16 cellular contexts compared by ENCODE assay signal in genomic region chr1:145707183-145707867, GRCh38. TPM values are rescaled to one million over a fixed set of nuclear protein-coding genes. Genes with fewer than 3 reads are reported as not detected.
A peak's percentile ranks its signal among the peaks of the same experiment; 100 is the strongest.
DNase-seq lines count a peak whose midpoint lies in the region; ATAC-seq and TF ChIP-seq lines count a peak whose summit lies in the region.
"Had no signal": no experiment of that assay in that cellular context is flagged by ENCODE, and none has a peak within 500 bp of the region (broad histone marks: within the 10 kb centered on the region; RNA-seq: fewer than 3 reads in every experiment).

Gene PDZK1 (minus strand): TSS chr1:145707368. CDS start chr1:145688021, 19,347 bp downstream.

- no peak within 1 kb of the TSS for H3K4me2 ChIP-seq in mesenchymal stem cell (ENCODE audit: low read length, poor library complexity, severe bottlenecking)

- H3K4me3 Mint-ChIP-seq in Caco-2 (ENCODE audit: unreplicated experiment) = peak within 1 kb of the TSS; percentile 60
- H3K4me3 Mint-ChIP-seq: activated T-cell treated with anti-CD3 and anti-CD28 coated beads, Interleukin-2, amount 50 U/mL, for 24 hours had no signal

- H3K9ac ChIP-seq in mesenchymal stem cell (ENCODE audit: low read length) = no peak within 1 kb of the TSS

- H3K4ac ChIP-seq in mesenchymal stem cell (ENCODE audit: low read depth in 1 of 2, low read length in 2 of 2) = no peak within 1 kb of the TSS

- H3K4me1 ChIP-seq in Caco-2 = peaks cover 66% of the 10 kb centered on the region
- H3K4me1 ChIP-seq in mesenchymal stem cell (ENCODE audit: control insufficient read depth, insufficient read depth, low read depth, low read length) = peaks cover 23% of the 10 kb centered on the region
- H3K4me1 ChIP-seq: right atrium auricular region, uterus had no signal

- 77% methylated on average over 9 of the region's 9 CpGs for WGBS in mesenchymal stem cell

- no peak within 1 kb of the TSS for H2BK5ac ChIP-seq in mesenchymal stem cell (ENCODE audit: low read depth, low read length, poor library complexity, severe bottlenecking)

- TF ChIP-seq CTCF in Caco-2 (IDR thresholded peaks at IDR 0.05; ENCODE audit: insufficient read depth in 1 of 2, low read depth in 1 of 2, low read length in 1 of 2, severe bottlenecking in 1 of 2, unreplicated experiment in 1 of 2) = no peak

- H3K36me3 ChIP-seq in Caco-2 (ENCODE audit: control insufficient read depth, insufficient read depth, low read length) = no peaks in the 10 kb centered on the region; the same call in none of the 2 replicates
- no peaks in the 10 kb centered on the region for H3K36me3 ChIP-seq in mesenchymal stem cell (ENCODE audit: control insufficient read depth in 1 of 2, insufficient read depth in 2 of 2, low read depth in 1 of 2, low read length in 2 of 2)
- H3K36me3 ChIP-seq: right atrium auricular region, uterus had no signal

- H3K9me3 ChIP-seq in Caco-2 = no peaks in the 10 kb centered on the region
- H3K9me3 ChIP-seq in mesenchymal stem cell (ENCODE audit: control insufficient read depth, low read length) = no peaks in the 10 kb centered on the region
- H3K9me3 ChIP-seq: right atrium auricular region, uterus had no signal

- POLR2A ChIA-PET in Caco-2 (lab: Charles Lee) = interaction anchor here (0.6 to 1.6 kb wide), 5 partner anchors 10 to 1891 kb away, joined by 3 to 6 read pairs (median 4); partner anchors contain the start of genes PIAS3, POLR3C and RNF115

- H3K9me3 Mint-ChIP-seq in Caco-2 (ENCODE audit: unreplicated experiment) = no peaks in the 10 kb centered on the region
- H3K9me3 Mint-ChIP-seq: activated T-cell treated with anti-CD3 and anti-CD28 coated beads, Interleukin-2, amount 50 U/mL, for 24 hours had no signal

- H3K27me3 ChIP-seq in Caco-2 (replicated peaks; ENCODE audit: control insufficient read depth, insufficient read depth, low read length) = no peaks in the 10 kb centered on the region
- no peaks in the 10 kb centered on the region for H3K27me3 ChIP-seq in mesenchymal stem cell (ENCODE audit: control insufficient read depth in 1 of 2, insufficient read depth in 1 of 2, low read length in 2 of 2)
- H3K27me3 ChIP-seq: right atrium auricular region, uterus had no signal

- intact Hi-C loops in Caco-2 (cut with micrococcal nuclease; ENCODE audit: unreplicated experiment) = no loop called here

- H2BK15ac ChIP-seq in mesenchymal stem cell (ENCODE audit: low read depth, poor library complexity, severe bottlenecking) = no peak within 1 kb of the TSS

- peak within 1 kb of the TSS; percentile 23 for H2AK5ac ChIP-seq in mesenchymal stem cell (ENCODE audit: low read length, severe bottlenecking)

- ATAC-seq in GM18873 (IDR thresholded peaks at IDR 0.05; ENCODE audit: low FRiP score, unreplicated experiment) = no peak
- no peak for ATAC-seq in GM21526 (IDR thresholded peaks at IDR 0.05; ENCODE audit: low FRiP score, unreplicated experiment)

- H3K23ac ChIP-seq in mesenchymal stem cell (ENCODE audit: low read length in 2 of 2) = no peak within 1 kb of the TSS

- H4K91ac ChIP-seq in mesenchymal stem cell (ENCODE audit: low read length) = no peak within 1 kb of the TSS

- DNase-seq in Caco-2 (peak; percentile 77 to 88), NCI-H146 (lab: John Stamatoyannopoulos, UW) (peak; percentile 72), cerebellar nuclear complex (lab: John Stamatoyannopoulos, UW) (peak; percentile 55 to 78), mesenchymal stem cell (no peak), DMS53 (lab: John Stamatoyannopoulos, UW) (no peak), NCI-H1694 treated with DMSO at 0.1 percent for 48 hours (lab: John Stamatoyannopoulos, UW) (no peak)
- DNase-seq: activated T-cell treated with anti-CD3 and anti-CD28 coated beads, Interleukin-2, amount 50 U/mL, for 24 hours; dermis blood vessel endothelial cell; DMS153; KG1; NCI-H187 treated with DMSO at 0.1 percent for 48 hours; stimulated activated naive CD4-positive, alpha-beta T cell treated with Interleukin-2 at 50 U/mL for 16 hours; uterus had no signal

- no peak within 1 kb of the TSS for H2BK12ac ChIP-seq in mesenchymal stem cell (ENCODE audit: low read length in 2 of 2)

- peak within 1 kb of the TSS; percentile 51 for H3K4me3 ChIP-seq in Caco-2 (ENCODE audit: low read depth, low read length)
- no peak within 1 kb of the TSS for H3K4me3 ChIP-seq in mesenchymal stem cell (ENCODE audit: insufficient read depth in 1 of 2, low read depth in 1 of 2, low read length in 2 of 2)
- H3K4me3 ChIP-seq: right atrium auricular region, uterus had no signal

- no peak within 1 kb of the TSS for H2BK120ac ChIP-seq in mesenchymal stem cell (ENCODE audit: low read depth, low read length)

- CTCF ChIA-PET in Caco-2 (lab: Charles Lee) = interaction anchor here (1.4 to 1.5 kb wide), 3 partner anchors 9 to 138 kb away, joined by 5 to 12 read pairs (median 5); partner anchors contain the start of gene NUDT17

- no peak within 1 kb of the TSS for H3K14ac ChIP-seq in mesenchymal stem cell (ENCODE audit: low read length in 2 of 2)

- BruUV-seq in Caco-2 (replicated peaks; lab: Mats Ljungman, UMichigan) = no TSS peak

- no peaks in the 10 kb centered on the region for H3K27me3 Mint-ChIP-seq in Caco-2 (ENCODE audit: insufficient read depth, unreplicated experiment)
- H3K27me3 Mint-ChIP-seq: activated T-cell treated with anti-CD3 and anti-CD28 coated beads, Interleukin-2, amount 50 U/mL, for 24 hours had no signal

- H4K8ac ChIP-seq in mesenchymal stem cell (ENCODE audit: low read length) = no peak within 1 kb of the TSS

- H2AFZ ChIP-seq in mesenchymal stem cell (ENCODE audit: low read depth, low read length) = no peak within 1 kb of the TSS

- no peaks in the 10 kb centered on the region for H3K79me1 ChIP-seq in mesenchymal stem cell (replicated peaks; ENCODE audit: low read length, poor library complexity, severe bottlenecking)

- H3K4me1 Mint-ChIP-seq in Caco-2 (ENCODE audit: low read depth, unreplicated experiment) = peaks cover 36% of the 10 kb centered on the region

- no peak within 1 kb of the TSS for H3K18ac ChIP-seq in mesenchymal stem cell (ENCODE audit: low read depth in 1 of 2, low read length in 2 of 2)

- H3K27ac Mint-ChIP-seq in Caco-2 (ENCODE audit: unreplicated experiment) = peak within 1 kb of the TSS; percentile 83
- H3K27ac Mint-ChIP-seq: activated T-cell treated with anti-CD3 and anti-CD28 coated beads, Interleukin-2, amount 50 U/mL, for 24 hours had no signal

- H3K27ac ChIP-seq in mesenchymal stem cell (ENCODE audit: low read length, poor library complexity, severe bottlenecking) = peak within 1 kb of the TSS; percentile 46
- H3K27ac ChIP-seq: right atrium auricular region, uterus had no signal

- peaks cover 22% of the 10 kb centered on the region for H3K36me3 Mint-ChIP-seq in Caco-2 (ENCODE audit: insufficient read depth, unreplicated experiment)

RNA-seq across cellular contexts. Expression of gene PDZK1, which starts in this region (rescaled TPM):
- total RNA-seq in Caco-2 (2022) = 90.2 and 98.9 TPM in 2 replicates
- polyA plus RNA-seq in mesenchymal stem cell (2013, experiment 1 of 2) = 0.07 TPM
- 0.21 TPM for polyA plus RNA-seq in mesenchymal stem cell (2013, experiment 2 of 2)

Comparison
In these comparisons a context has a peak if more than half of its experiments do, and no peak if none do; other contexts are left out.
1. DNase-seq: peak in Caco-2 (2 of 2), NCI-H146 (single experiment) and cerebellar nuclear complex (2 of 2); none in mesenchymal stem cell (single experiment), DMS53 (single experiment) and NCI-H1694 treated with DMSO at 0.1 percent for 48 hours (single experiment).